Comparison of ENCODE assay signal across 9 cellular contexts in genomic region chr16:87653234-87653633, GRCh38. TPM values are rescaled to one million over a fixed set of nuclear protein-coding genes. Genes with fewer than 3 reads are reported as not detected.
DNase-seq lines count a peak whose midpoint lies in the region; ATAC-seq and FAIRE-seq lines count a peak whose summit lies in the region.
"Had no signal": no experiment of that assay in that cellular context is flagged by ENCODE, and none has a peak within 500 bp of the region (broad histone marks: within the 10 kb centered on the region; RNA-seq: fewer than 3 reads in every experiment).

No MANE protein-coding gene starts in this region.

- no peak for FAIRE-seq in HTR-8/SVneo (lab: Jason Lieb, UNC)

- H3K4me2 ChIP-seq in mesenchymal stem cell (ENCODE audit: low read length, poor library complexity, severe bottlenecking), result no peak overlapping the region

- WGBS in mesenchymal stem cell, result 79% methylated on average over 4 of the region's 5 CpGs

- peak; percentile 48 for DNase-seq in ELR (ENCODE audit: low read depth)
- DNase-seq in HTR-8/SVneo (ENCODE audit: insufficient read length, low spot score), result peak; percentile 40
- DNase-seq in astrocyte of the hippocampus (ENCODE audit: low read depth, low spot score), result peak; percentile 23
- DNase-seq in mesenchymal stem cell, result peak; percentile 2
- DNase-seq in SKM-1 (lab: John Stamatoyannopoulos, UW; ENCODE audit: unreplicated experiment), result no peak
- DNase-seq in stimulated activated CD4-positive, alpha-beta T cell treated with anti-CD3 and anti-CD28 coated beads, Interleukin-1b, Interleukin-23, amount 100 ng/mL, for 48 hours, result no peak
- DNase-seq: effector memory CD4-positive, alpha-beta T cell had no signal

- no peak overlapping the region for H4K91ac ChIP-seq in mesenchymal stem cell (ENCODE audit: low read length)

- no peak overlapping the region for H2BK120ac ChIP-seq in mesenchymal stem cell (ENCODE audit: low read depth, low read length)

- H3K9ac ChIP-seq in mesenchymal stem cell (ENCODE audit: low read length), result no peak overlapping the region

- ATAC-seq in HG03108 (IDR thresholded peaks at IDR 0.05; ENCODE audit: unreplicated experiment) (no peak), HG03432 (IDR thresholded peaks at IDR 0.05; ENCODE audit: unreplicated experiment) (no peak)

- no peak overlapping the region for H4K8ac ChIP-seq in mesenchymal stem cell (ENCODE audit: low read length)

- H3K36me3 ChIP-seq in mesenchymal stem cell (ENCODE audit: control insufficient read depth in 1 of 2, insufficient read depth in 2 of 2, low read depth in 1 of 2, low read length in 2 of 2), result no peaks in the 10 kb centered on the region

- H2AFZ ChIP-seq in mesenchymal stem cell (ENCODE audit: low read depth, low read length), result no peak overlapping the region

- H3K27me3 ChIP-seq in mesenchymal stem cell (ENCODE audit: control insufficient read depth in 1 of 2, insufficient read depth in 1 of 2, low read length in 2 of 2), result peaks cover 45 to 88% of the 10 kb centered on the region in 2 experiments

- no peak overlapping the region for H3K27ac ChIP-seq in mesenchymal stem cell (ENCODE audit: low read length, poor library complexity, severe bottlenecking)

- no peak overlapping the region for H3K14ac ChIP-seq in mesenchymal stem cell (ENCODE audit: low read length in 2 of 2)

- no peak overlapping the region for H2AK5ac ChIP-seq in mesenchymal stem cell (ENCODE audit: low read length, severe bottlenecking)

- no peak overlapping the region for H2BK5ac ChIP-seq in mesenchymal stem cell (ENCODE audit: low read depth, low read length, poor library complexity, severe bottlenecking)

- H3K18ac ChIP-seq in mesenchymal stem cell (ENCODE audit: low read depth in 1 of 2, low read length in 2 of 2), result no peak overlapping the region

- H2BK15ac ChIP-seq in mesenchymal stem cell (ENCODE audit: low read depth, poor library complexity, severe bottlenecking), result no peak overlapping the region

- H2BK12ac ChIP-seq in mesenchymal stem cell (ENCODE audit: low read length in 2 of 2), result no peak overlapping the region

- H3K4ac ChIP-seq in mesenchymal stem cell (ENCODE audit: low read depth in 1 of 2, low read length in 2 of 2), result no peak overlapping the region

- no peaks in the 10 kb centered on the region for H3K79me1 ChIP-seq in mesenchymal stem cell (replicated peaks; ENCODE audit: low read length, poor library complexity, severe bottlenecking)

- H3K9me3 ChIP-seq in mesenchymal stem cell (ENCODE audit: control insufficient read depth, low read length), result no peaks in the 10 kb centered on the region

- H3K4me3 ChIP-seq in mesenchymal stem cell (ENCODE audit: insufficient read depth in 1 of 2, low read depth in 1 of 2, low read length in 2 of 2), result no peak overlapping the region

- H3K4me1 ChIP-seq in mesenchymal stem cell (ENCODE audit: control insufficient read depth, insufficient read depth, low read depth, low read length), result no peaks in the 10 kb centered on the region

- H3K23ac ChIP-seq in mesenchymal stem cell (ENCODE audit: low read length in 2 of 2), result no peak overlapping the region

RNA-seq across cellular contexts. Expression of gene JPH3, which starts 50.9 kb away (rescaled TPM):
- 0.03 TPM for polyA plus RNA-seq in mesenchymal stem cell (2013, experiment 1 of 2)
- polyA plus RNA-seq in mesenchymal stem cell (2013, experiment 2 of 2), result not detected

Comparison
In these comparisons a context has a peak if more than half of its experiments do, and no peak if none do; other contexts are left out.
1. DNase-seq: peak in ELR (single experiment), HTR-8/SVneo (single experiment), astrocyte of the hippocampus (single experiment) and mesenchymal stem cell (single experiment); none in SKM-1 (single experiment) and stimulated activated CD4-positive, alpha-beta T cell treated with anti-CD3 and anti-CD28 coated beads, Interleukin-1b, Interleukin-23, amount 100 ng/mL, for 48 hours (single experiment).